7 cellular contexts compared by ENCODE assay signal in the genomic region with DNA sequence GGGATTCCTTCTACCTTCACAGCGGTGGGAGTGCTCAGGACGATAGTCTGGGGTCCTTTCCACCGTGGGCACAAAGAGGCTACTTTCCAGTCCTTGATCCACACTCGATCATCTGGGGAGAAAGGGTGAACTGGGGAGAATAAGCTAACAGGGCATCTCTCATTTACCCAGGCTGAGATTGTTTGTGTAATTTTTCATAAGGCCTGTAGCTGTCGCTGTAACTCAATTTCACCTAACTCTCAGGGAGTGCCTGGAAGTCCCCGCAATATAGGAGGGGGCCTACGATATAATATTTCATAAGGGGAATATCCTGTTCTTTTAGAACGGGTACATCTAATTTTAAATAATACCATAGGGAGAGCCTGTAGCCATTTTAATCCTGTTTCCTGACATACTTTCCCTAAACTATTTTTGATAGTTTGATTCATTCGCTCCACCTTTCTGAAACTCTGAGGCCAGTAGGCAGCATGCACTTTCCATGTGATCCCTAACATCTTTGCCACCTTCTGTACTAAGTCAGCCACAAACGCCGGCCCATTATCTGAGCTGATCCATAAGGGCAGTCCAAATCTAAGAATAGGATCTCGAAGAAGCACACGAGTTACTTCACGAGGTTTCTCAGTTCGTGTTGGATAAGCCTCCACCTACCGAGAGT.
DNase-seq lines count a peak whose midpoint lies in the region; ATAC-seq and TF ChIP-seq lines count a peak whose summit lies in the region.
"Not testable (repeated sequence)": the region's sequence is repeated elsewhere in the genome, so short reads cannot be mapped to it uniquely, and the experiment has no call there.

No MANE protein-coding gene starts in this region.

- intact Hi-C loops in OCI-LY7 (cut with micrococcal nuclease; ENCODE audit: unreplicated experiment) = loop anchor here (5.0 to 10.0 kb wide), 2 partner anchors 444 to 592 kb away; no protein-coding TSS in a partner anchor

- H3K9me3 ChIP-seq in DND-41 (ENCODE audit: insufficient read depth, low read length, severe bottlenecking); HEK293 (ENCODE audit: control insufficient read depth, insufficient read depth, low read depth, low read length); OCI-LY7 (ENCODE audit: low read length); esophagus (ENCODE audit: control insufficient read depth in 2 of 2, insufficient read depth in 1 of 2, low read depth in 1 of 2, low read length in 1 of 2); parathyroid adenoma (ENCODE audit: control insufficient read depth, low read length): not testable (repeated sequence)

- not testable (repeated sequence) for H2AFZ ChIP-seq in DND-41 (ENCODE audit: low read depth, low read length); OCI-LY7 (ENCODE audit: low read length)
- peak overlapping the region; percentile 83 for H2AFZ ChIP-seq in parathyroid adenoma

- not testable (repeated sequence) for ATAC-seq in DND-41 (ENCODE audit: insufficient read depth, low read depth)

- in situ Hi-C loops in astrocyte of the spinal cord (cut with HindIII; ENCODE audit: low sequenced_read_pairs) = not testable (repeated sequence)

- H3K9me2 ChIP-seq in OCI-LY7 (ENCODE audit: insufficient read depth, low read length) = not testable (repeated sequence)

- BruUV-seq in OCI-LY7 (replicated peaks; lab: Mats Ljungman, UMichigan) = not testable (repeated sequence)

- not testable (repeated sequence) for H3K4me1 ChIP-seq in DND-41 (ENCODE audit: insufficient read depth, low read length); HEK293 (ENCODE audit: control insufficient read depth, insufficient read depth, low read length); OCI-LY7 (ENCODE audit: insufficient read depth, low read length, poor library complexity, severe bottlenecking); esophagus (ENCODE audit: control insufficient read depth in 2 of 2, insufficient read depth in 2 of 2, low read length in 1 of 2)
- peaks cover 24% of the 10 kb centered on the region for H3K4me1 ChIP-seq in parathyroid adenoma

- POLR2A ChIA-PET in HEK293 (lab: Yijun Ruan, JAX); OCI-LY7 (lab: Charles Lee): not testable (repeated sequence)

- H3K4me3 ChIP-seq in DND-41 (ENCODE audit: low read depth in 1 of 2, low read length in 2 of 2); HEK293 (ENCODE audit: low read depth, low read length); OCI-LY7 (ENCODE audit: low read depth, low read length, poor library complexity, severe bottlenecking); astrocyte of the spinal cord (ENCODE audit: low read depth, low read length); kidney epithelial cell (ENCODE audit: low read depth, low read length): not testable (repeated sequence)
- H3K4me3 ChIP-seq in esophagus (ENCODE audit: low read depth in 1 of 2, low read length in 2 of 2) = peak overlapping the region in 1 of 2 donors; percentile 38
- peak overlapping the region; percentile 29 for H3K4me3 ChIP-seq in parathyroid adenoma (ENCODE audit: low read depth, low read length)

- not testable (repeated sequence) for H3K27ac ChIP-seq in DND-41 (ENCODE audit: low read length); HEK293 (ENCODE audit: extremely low read depth, low read depth, low read length); OCI-LY7 (ENCODE audit: low read depth, low read length, poor library complexity, severe bottlenecking)
- H3K27ac ChIP-seq in esophagus (ENCODE audit: low read depth in 2 of 2, low read length in 1 of 2) (peak overlapping the region; percentile 74 to 80), parathyroid adenoma (peak overlapping the region; percentile 93)

- H3K4me2 ChIP-seq in DND-41 (ENCODE audit: insufficient read depth, low read length); OCI-LY7 (ENCODE audit: low read length): not testable (repeated sequence)
- peak overlapping the region; percentile 55 for H3K4me2 ChIP-seq in parathyroid adenoma (ENCODE audit: low read length)

- not testable (repeated sequence) for H3K9ac ChIP-seq in DND-41 (ENCODE audit: low read depth, low read length); parathyroid adenoma

- 30 to 31% methylated on average over 16 of the region's 16 CpGs for WGBS in esophagus, 2 donors

- not testable (repeated sequence) for H3K27me3 ChIP-seq in DND-41 (ENCODE audit: insufficient read depth, low read length, poor library complexity); esophagus (ENCODE audit: control insufficient read depth in 1 of 2, insufficient read depth in 2 of 2, low read length in 2 of 2); kidney epithelial cell (ENCODE audit: control insufficient read depth, insufficient read depth, low read length); parathyroid adenoma (ENCODE audit: control insufficient read depth, insufficient read depth, low read length)

- DNase-seq in DND-41; OCI-LY7 (ENCODE audit: low spot score); astrocyte of the spinal cord (ENCODE audit: low read depth, low spot score); kidney epithelial cell (ENCODE audit: low read depth): not testable (repeated sequence)

- CTCF ChIA-PET in HEK293 (lab: Yijun Ruan, JAX) = interaction anchor here (0.6 kb wide), 1 partner anchor 176 kb away, joined by 3 read pairs; no protein-coding TSS in a partner anchor
- CTCF ChIA-PET in OCI-LY7 (lab: Charles Lee; ENCODE audit: unreplicated experiment) = interaction anchor here (1.0 kb wide), 1 partner anchor 509 kb away, joined by 3 read pairs; no protein-coding TSS in a partner anchor

- not testable (repeated sequence) for H3K79me2 ChIP-seq in DND-41 (ENCODE audit: insufficient read depth, low read length); OCI-LY7 (ENCODE audit: insufficient read depth, low read depth, low read length); parathyroid adenoma

- TF ChIP-seq CTCF in DND-41 (IDR thresholded peaks at IDR 0.05; ENCODE audit: borderline replicate concordance, extremely low read depth, low read length, poor library complexity, severe bottlenecking) (peak; percentile 34), OCI-LY7 (conservative IDR thresholded peaks at IDR 0.05; ENCODE audit: low read length) (peak; percentile 60), astrocyte of the spinal cord (IDR thresholded peaks at IDR 0.05; ENCODE audit: low read depth, low read length) (peak; percentile 31), kidney epithelial cell (IDR thresholded peaks at IDR 0.05; ENCODE audit: insufficient read depth, low read length, poor library complexity, severe bottlenecking) (peak; percentile 12), parathyroid adenoma (IDR thresholded peaks at IDR 0.05) (peak; percentile 59)
- TF ChIP-seq CTCF in HEK293 (tag by site-specific recombination; IDR thresholded peaks at IDR 0.05) = not testable (repeated sequence)

- not testable (repeated sequence) for H4K20me1 ChIP-seq in DND-41 (ENCODE audit: insufficient read depth, low read length); OCI-LY7 (ENCODE audit: insufficient read depth, low read length)

- H3K36me3 ChIP-seq in DND-41 (ENCODE audit: insufficient read depth, low read length); HEK293 (ENCODE audit: control insufficient read depth in 2 of 2, insufficient read depth in 1 of 2, low read length in 2 of 2); OCI-LY7 (ENCODE audit: insufficient read depth, low read length); esophagus (ENCODE audit: control insufficient read depth in 2 of 2, insufficient read depth in 2 of 2, low read length in 1 of 2); kidney epithelial cell (ENCODE audit: control insufficient read depth, insufficient read depth, low read length); parathyroid adenoma (ENCODE audit: control insufficient read depth, insufficient read depth, low read length): not testable (repeated sequence)

TF ChIP-seq in HEK293, 187 proteins besides CTCF, POLR2A, EP300 and RAD21:
- TF ChIP-seq ZNF654 (tag by site-specific recombination; IDR thresholded peaks at IDR 0.05; ENCODE audit: low read depth) = peak; percentile 42
- TF ChIP-seq ZBTB48 (tag by site-specific recombination; IDR thresholded peaks at IDR 0.05) = peak; percentile 69
